ENCODE assay signal across 17 cellular contexts in the genomic region with DNA sequence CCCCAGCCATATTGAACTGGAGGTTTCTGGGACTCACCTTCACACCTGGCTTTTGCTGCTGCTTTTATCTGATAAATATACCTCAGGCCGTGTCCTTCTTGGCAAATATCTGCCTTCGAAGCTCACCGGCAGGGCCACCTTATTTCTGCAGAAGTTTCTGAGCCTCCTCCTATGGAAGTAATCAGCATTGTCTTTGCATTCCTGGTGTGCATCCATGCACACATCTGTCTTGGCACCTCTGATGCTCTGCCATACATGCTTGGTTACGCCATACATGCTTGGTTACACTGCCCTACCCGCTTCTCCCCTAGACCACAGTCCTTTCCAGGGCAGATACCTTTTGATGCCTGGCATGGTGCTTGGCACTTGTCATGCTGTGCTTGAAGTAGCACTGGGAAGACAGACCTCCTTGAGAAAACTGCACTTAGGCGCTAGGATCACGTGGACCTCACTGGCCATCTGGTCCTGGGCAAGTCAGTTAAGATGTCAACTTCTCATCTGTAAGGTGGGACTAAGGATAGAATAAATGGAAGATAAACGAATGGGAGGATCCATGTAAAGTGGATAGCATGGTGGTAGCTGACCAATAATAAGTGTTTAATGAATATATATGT.
DNase-seq lines count a peak whose midpoint lies in the region; ATAC-seq, FAIRE-seq and TF ChIP-seq lines count a peak whose summit lies in the region.
"Had no signal": no experiment of that assay in that cellular context is flagged by ENCODE, and none has a peak within 500 bp of the region (broad histone marks: within the 10 kb centered on the region; RNA-seq: fewer than 3 reads in every experiment).

No MANE protein-coding gene starts in this region.

- no peak for ATAC-seq in CD4-positive, alpha-beta T cell (ENCODE audit: poor library complexity)
- ATAC-seq: A549 had no signal

- no peaks in the 10 kb centered on the region for H3K4me1 Mint-ChIP-seq in CD4-positive, alpha-beta T cell (ENCODE audit: low read depth)
- H3K4me1 Mint-ChIP-seq: CD14-positive monocyte; CD8-positive, alpha-beta memory T cell had no signal

- intact Hi-C loops in mammary epithelial cell (cut with micrococcal nuclease), result no loop called here
- intact Hi-C loops in CD4-positive, alpha-beta T cell (cut with DNase I, micrococcal nuclease), result no loop called here

- H3K4me3 Mint-ChIP-seq in CD4-positive, alpha-beta T cell, result no peak overlapping the region
- H3K4me3 Mint-ChIP-seq: CD14-positive monocyte; CD8-positive, alpha-beta memory T cell; HFFc6 had no signal

- H3K9me3 ChIP-seq in mammary epithelial cell (replicated peaks; ENCODE audit: insufficient read depth, low read length), result no peaks in the 10 kb centered on the region
- no peaks in the 10 kb centered on the region for H3K9me3 ChIP-seq in CD4-positive, alpha-beta T cell (ENCODE audit: control insufficient read depth, low read length)
- H3K9me3 ChIP-seq: A549, Caco-2 had no signal

- H3K27me3 Mint-ChIP-seq in CD4-positive, alpha-beta T cell, result no peaks in the 10 kb centered on the region
- H3K27me3 Mint-ChIP-seq: CD8-positive, alpha-beta memory T cell had no signal

- H3K36me3 ChIP-seq in mammary epithelial cell (ENCODE audit: insufficient read depth, low read length), result no peaks in the 10 kb centered on the region

- DNase-seq in D721Med (ENCODE audit: insufficient read length, low spot score) (no peak), astrocyte of the hippocampus (ENCODE audit: low read depth, low spot score) (peak; percentile 39), left kidney (ENCODE audit: low read depth, low spot score) (peak; percentile 3), retinal pigment epithelial cell (ENCODE audit: low read depth) (peak; percentile 17), mammary epithelial cell (no peak), frontal cortex (ENCODE audit: low spot score in 2 of 2) (no peak)
- DNase-seq in CD4-positive, alpha-beta T cell, result no peak
- DNase-seq: Caco-2; CD8-positive, alpha-beta memory T cell; DMS53; GF-D8; HCEC 1CT; HFFc6; IMR-90 had no signal

- H3K4me3 ChIP-seq in retinal pigment epithelial cell (ENCODE audit: low read length) (no peak overlapping the region), mammary epithelial cell (replicated peaks in 1 of 3; ENCODE audit: insufficient read depth in 1 of 3, low read depth in 2 of 3, low read length in 3 of 3) (no peak overlapping the region)
- H3K4me3 ChIP-seq: A549 had no signal

- in situ Hi-C loops in mammary epithelial cell (cut with MboI; ENCODE audit: low sequenced_read_pairs in 2 of 2), result no loop called here

- WGBS in mammary epithelial cell (ENCODE audit: low coverage, missing lambda C conversion rate), result 96% methylated on average over 8 of the region's 8 CpGs

- H3K27ac Mint-ChIP-seq in CD4-positive, alpha-beta T cell, result no peak overlapping the region
- H3K27ac Mint-ChIP-seq: CD14-positive monocyte, HFFc6 had no signal

- no peaks in the 10 kb centered on the region for H4K20me1 ChIP-seq in mammary epithelial cell (ENCODE audit: insufficient read depth, low read length)

- POLR2A ChIA-PET in CD4-positive, alpha-beta T cell (lab: Charles Lee), result no interaction called here

- no peaks in the 10 kb centered on the region for H3K4me1 ChIP-seq in mammary epithelial cell (ENCODE audit: insufficient read depth, low read length)
- H3K4me1 ChIP-seq: A549, Caco-2 had no signal

- TF ChIP-seq CTCF in D721Med (IDR thresholded peaks at IDR 0.05; ENCODE audit: insufficient read depth, missing control alignments) (no peak), retinal pigment epithelial cell (conservative IDR thresholded peaks at IDR 0.05; ENCODE audit: low read depth, low read length) (no peak), mammary epithelial cell (conservative IDR thresholded peaks at IDR 0.05 in 1 of 2, IDR thresholded peaks at IDR 0.05 in 1 of 2; ENCODE audit: extremely low read depth in 1 of 2, insufficient read depth in 1 of 2, low read depth in 1 of 2, low read length in 2 of 2) (no peak)
- no peak for TF ChIP-seq CTCF in CD4-positive, alpha-beta T cell (IDR thresholded peaks at IDR 0.05)

- FAIRE-seq in D721Med (lab: Jason Lieb, UNC) (peak; percentile 67), frontal cortex (lab: Jason Lieb, UNC) (no peak)
- FAIRE-seq: A549, H1 had no signal

- H3K36me3 Mint-ChIP-seq in CD4-positive, alpha-beta T cell (ENCODE audit: low read depth), result peaks cover 89% of the 10 kb centered on the region

- H2AFZ ChIP-seq in mammary epithelial cell (ENCODE audit: low read depth, low read length), result no peak overlapping the region

- dilution Hi-C loops in mammary epithelial cell (cut with HindIII; ENCODE audit: low sequenced_read_pairs), result no loop called here

- no peak overlapping the region for H3K27ac ChIP-seq in mammary epithelial cell (ENCODE audit: insufficient read depth, low read depth, low read length)
- H3K27ac ChIP-seq in CD4-positive, alpha-beta T cell (ENCODE audit: low read depth, low read length), result no peak overlapping the region
- H3K27ac ChIP-seq: A549 had no signal

- no peaks in the 10 kb centered on the region for H3K27me3 ChIP-seq in mammary epithelial cell (ENCODE audit: insufficient read depth, low read length)
- no peaks in the 10 kb centered on the region for H3K27me3 ChIP-seq in CD4-positive, alpha-beta T cell (ENCODE audit: control insufficient read depth, insufficient read depth, low read length)

- H3K4me2 ChIP-seq in mammary epithelial cell (ENCODE audit: insufficient read depth, low read depth, low read length), result no peak overlapping the region
- H3K4me2 ChIP-seq: A549 had no signal

- no peaks in the 10 kb centered on the region for H3K79me2 ChIP-seq in mammary epithelial cell (ENCODE audit: insufficient read depth, low read length)

- H3K9me3 Mint-ChIP-seq in CD4-positive, alpha-beta T cell, result no peaks in the 10 kb centered on the region
- H3K9me3 Mint-ChIP-seq: CD8-positive, alpha-beta memory T cell; HFFc6 had no signal

- BruUV-seq in mammary epithelial cell (replicated peaks; lab: Mats Ljungman, UMichigan), result no TSS peak

- no peak overlapping the region for H3K9ac ChIP-seq in mammary epithelial cell (ENCODE audit: insufficient read depth, low read length)

- CTCF ChIA-PET in mammary epithelial cell (lab: Charles Lee; ENCODE audit: low non-redundant PET), result no interaction called here
- CTCF ChIA-PET in CD4-positive, alpha-beta T cell (lab: Charles Lee), result no interaction called here

Comparison
In these comparisons a context has a peak if more than half of its experiments do, and no peak if none do; other contexts are left out.
1. DNase-seq: peak in astrocyte of the hippocampus (single experiment), left kidney (single experiment) and retinal pigment epithelial cell (single experiment); none in D721Med (single experiment), mammary epithelial cell (single experiment), frontal cortex (0 of 2) and CD4-positive, alpha-beta T cell (0 of 10).